ENCODE assay signal across 8 cellular contexts in the genomic region with DNA sequence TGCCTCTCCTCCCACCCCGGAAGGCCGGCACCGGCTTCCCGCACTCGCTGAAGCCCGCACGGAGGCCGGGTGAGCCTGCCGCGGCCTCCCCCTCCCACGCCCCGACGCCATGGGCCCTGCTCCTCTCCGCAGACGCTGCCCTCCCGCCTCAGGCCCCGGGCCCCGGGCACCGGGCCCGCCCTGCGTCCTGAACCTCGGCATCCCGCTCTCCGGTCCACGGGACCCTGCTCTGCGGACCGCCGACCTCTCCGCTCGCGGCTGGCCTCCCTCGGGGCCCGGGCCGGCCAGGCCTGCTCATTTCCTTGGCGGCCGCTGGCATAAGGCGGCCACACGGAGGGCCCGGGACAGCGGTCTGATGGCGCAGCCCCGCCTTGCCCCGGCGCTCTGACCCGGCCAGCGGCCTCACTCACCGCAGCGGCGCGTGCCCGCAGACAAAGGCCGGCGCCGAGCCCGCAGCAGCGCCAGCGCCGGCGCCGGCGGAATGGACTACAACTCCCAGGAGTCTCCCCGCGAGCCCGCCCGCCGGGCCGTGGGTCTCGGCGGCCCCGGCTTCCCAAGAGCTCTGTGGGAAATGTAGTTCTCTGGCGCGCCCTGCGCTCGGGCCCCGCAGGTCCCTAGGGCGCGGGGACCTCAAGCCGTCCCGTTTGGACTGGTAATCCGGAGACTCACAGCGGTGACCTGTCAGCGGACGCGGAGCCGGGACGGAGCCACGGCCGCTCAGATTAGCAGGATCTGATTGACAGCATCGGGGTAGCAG. TPM values are rescaled to one million over a fixed set of nuclear protein-coding genes. Genes with fewer than 3 reads are reported as not detected.
DNase-seq lines count a peak whose midpoint lies in the region; ATAC-seq and TF ChIP-seq lines count a peak whose summit lies in the region.

A gene with protein sequence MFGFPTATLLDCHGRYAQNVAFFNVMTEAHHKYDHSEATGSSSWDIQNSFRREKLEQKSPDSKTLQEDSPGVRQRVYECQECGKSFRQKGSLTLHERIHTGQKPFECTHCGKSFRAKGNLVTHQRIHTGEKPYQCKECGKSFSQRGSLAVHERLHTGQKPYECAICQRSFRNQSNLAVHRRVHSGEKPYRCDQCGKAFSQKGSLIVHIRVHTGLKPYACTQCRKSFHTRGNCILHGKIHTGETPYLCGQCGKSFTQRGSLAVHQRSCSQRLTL (minus strand): TSS at position 490 of the 757 bp plus-strand sequence. CDS start 2,748 bp downstream, outside the sequence.

- H3K36me3 ChIP-seq in KMS-11 (ENCODE audit: insufficient read depth) (no peaks in the 10 kb centered on the region), SK-N-MC (ENCODE audit: insufficient read depth, low read length) (peaks cover 35% of the 10 kb centered on the region)

- H3K4me3 Mint-ChIP-seq in activated naive CD4-positive, alpha-beta T cell treated with anti-CD3 and anti-CD28 coated beads for 36 hours = peak within 1 kb of the TSS; percentile 88

- DNase-seq in EL (peak; percentile 85), SK-N-MC (ENCODE audit: low read depth, low spot score) (no peak), germinal center (ENCODE audit: low spot score) (peak; percentile 88), non-pigmented ciliary epithelial cell (ENCODE audit: low read depth) (peak; percentile 22)
- DNase-seq in activated naive CD4-positive, alpha-beta T cell treated with anti-CD3 and anti-CD28 coated beads for 36 hours = peak; percentile 83

- H3K27ac ChIP-seq in KMS-11 = no peak within 1 kb of the TSS
- no peak within 1 kb of the TSS for H3K27ac ChIP-seq in SK-N-MC

- peaks cover 38% of the 10 kb centered on the region for H3K36me3 Mint-ChIP-seq in activated naive CD4-positive, alpha-beta T cell treated with anti-CD3 and anti-CD28 coated beads for 36 hours (ENCODE audit: low read depth)

- H3K9ac ChIP-seq in KMS-11 = peak within 1 kb of the TSS; percentile 55; the same call in 1 of the 2 replicates
- H3K9ac ChIP-seq in SK-N-MC (ENCODE audit: insufficient read length) = peak within 1 kb of the TSS; percentile 86

- intact Hi-C loops in activated naive CD4-positive, alpha-beta T cell treated with anti-CD3 and anti-CD28 coated beads for 36 hours (cut with micrococcal nuclease) = loop anchor here (5.0 to 10.0 kb wide), 4 partner anchors 41 to 354 kb away; a partner anchor contains a TSS

- H4K20me1 ChIP-seq in KMS-11 (ENCODE audit: insufficient read depth) = no peaks in the 10 kb centered on the region

- H3K4me1 ChIP-seq in KMS-11 (ENCODE audit: low read depth, poor library complexity, severe bottlenecking) = no peaks in the 10 kb centered on the region

- H3K27me3 ChIP-seq in KMS-11 (ENCODE audit: insufficient read depth, low read depth) = no peaks in the 10 kb centered on the region

- H3K9me3 ChIP-seq in SK-N-MC (ENCODE audit: low read depth, low read length) = peaks cover 2% of the 10 kb centered on the region; the same call in 1 of the 2 replicates

- H3K4me1 Mint-ChIP-seq in activated naive CD4-positive, alpha-beta T cell treated with anti-CD3 and anti-CD28 coated beads for 36 hours (ENCODE audit: low read depth) = peaks cover 18% of the 10 kb centered on the region

- no peaks in the 10 kb centered on the region for H3K27me3 Mint-ChIP-seq in activated naive CD4-positive, alpha-beta T cell treated with anti-CD3 and anti-CD28 coated beads for 36 hours (ENCODE audit: low read depth)

- H3K27ac Mint-ChIP-seq in activated naive CD4-positive, alpha-beta T cell treated with anti-CD3 and anti-CD28 coated beads for 36 hours = peak within 1 kb of the TSS; percentile 86

- ATAC-seq in GM21786 (IDR thresholded peaks at IDR 0.05; ENCODE audit: unreplicated experiment) = peak; percentile 99

- TF ChIP-seq CTCF in KMS-11 (conservative IDR thresholded peaks at IDR 0.05; ENCODE audit: low read depth, low read length) (no peak), subcutaneous adipose tissue (IDR thresholded peaks at IDR 0.05; ENCODE audit: low read depth) (no peak)

- peak within 1 kb of the TSS; percentile 97 for H2AFZ ChIP-seq in KMS-11 (ENCODE audit: low read depth)

- H3K9me3 Mint-ChIP-seq in activated naive CD4-positive, alpha-beta T cell treated with anti-CD3 and anti-CD28 coated beads for 36 hours = peaks cover 35% of the 10 kb centered on the region

- H3K4me2 ChIP-seq in KMS-11 = peak within 1 kb of the TSS; percentile 81

- no peak within 1 kb of the TSS for H3K4me3 ChIP-seq in KMS-11 (IDR thresholded peaks at IDR 0.05; ENCODE audit: insufficient read depth, low read depth, low read length)
- H3K4me3 ChIP-seq in SK-N-MC = peak within 1 kb of the TSS; percentile 79

- no peaks in the 10 kb centered on the region for H3K79me2 ChIP-seq in KMS-11 (ENCODE audit: insufficient read depth, low read depth)

- CTCF ChIA-PET in activated naive CD4-positive, alpha-beta T cell treated with anti-CD3 and anti-CD28 coated beads for 36 hours (lab: Charles Lee) = interaction anchor here (1.7 kb wide), 1 partner anchor 175 kb away, joined by 4 read pairs; no protein-coding TSS in a partner anchor

RNA-seq across cellular contexts. Expression of the gene that starts here (rescaled TPM):
- total RNA-seq in activated naive CD4-positive, alpha-beta T cell treated with anti-CD3 and anti-CD28 coated beads for 36 hours = 10 to 100 TPM; 17.8 to 17.9 TPM
- total RNA-seq in subcutaneous adipose tissue = 10 to 100 TPM; 34.1 to 58.4 (median 46.9) TPM
